ENCODE assay signal across 19 cellular contexts in genomic region chr12:122861586-122861970, GRCh38. TPM values are rescaled to one million over a fixed set of nuclear protein-coding genes. Genes with fewer than 3 reads are reported as not detected.
DNase-seq lines count a peak whose midpoint lies in the region; ATAC-seq, FAIRE-seq and TF ChIP-seq lines count a peak whose summit lies in the region.
"Had no signal": no experiment of that assay in that cellular context is flagged by ENCODE, and none has a peak within 500 bp of the region (broad histone marks: within the 10 kb centered on the region; RNA-seq: fewer than 3 reads in every experiment).

No MANE protein-coding gene starts in this region.

- H4K20me1 ChIP-seq in SK-N-SH (ENCODE audit: insufficient read depth) = no peaks in the 10 kb centered on the region
- no peaks in the 10 kb centered on the region for H4K20me1 ChIP-seq in endothelial cell of umbilical vein (replicated peaks; ENCODE audit: control insufficient read depth, extremely low read depth, insufficient read depth, low read length)

- POLR2A ChIA-PET in SK-N-SH (lab: Yijun Ruan, JAX) = no interaction called here
- POLR2A ChIA-PET in endothelial cell of umbilical vein (lab: Charles Lee) = no interaction called here

- peak; percentile 32 for DNase-seq in SK-N-SH
- no peak for DNase-seq in endothelial cell of umbilical vein (ENCODE audit: low read depth, low spot score)
- DNase-seq in upper lobe of right lung = peak; percentile 59
- no peak for DNase-seq in MV-4-11 (lab: John Stamatoyannopoulos, UW)
- DNase-seq in NCI-H524 treated with DMSO at 0.1 percent for 48 hours (lab: John Stamatoyannopoulos, UW) = no peak
- DNase-seq: 8988T; activated CD4-positive, alpha-beta T cell treated with anti-CD3 and anti-CD28 coated beads, Interleukin-2, amount 50 U/mL, for 48 hours; cortex of kidney; HFFc6; KBM-7; NCI-H2227 treated with DMSO at 0.1 percent for 48 hours; SJCRH30; stimulated activated CD4-positive, alpha-beta T cell treated with anti-CD3 and anti-CD28 coated beads, Interleukin-4, amount 100 ng/mL, for 1 hour had no signal

- no peak for TF ChIP-seq EP300 in SK-N-SH (IDR thresholded peaks at IDR 0.05; ENCODE audit: borderline replicate concordance in 1 of 2, low read depth in 1 of 2, low read length in 1 of 2)

- no peak for FAIRE-seq in endothelial cell of umbilical vein (lab: Jason Lieb, UNC)
- FAIRE-seq: G401.6 had no signal

- no peak for TF ChIP-seq POLR2A in endothelial cell of umbilical vein (IDR thresholded peaks at IDR 0.05; ENCODE audit: low read depth, low read length)

- no peaks in the 10 kb centered on the region for H3F3A ChIP-seq in SK-N-SH (replicated peaks; ENCODE audit: insufficient read depth)

- no peak overlapping the region for H2AFZ ChIP-seq in SK-N-SH (ENCODE audit: low read depth)
- H2AFZ ChIP-seq in endothelial cell of umbilical vein (ENCODE audit: low read depth, low read length) = no peak overlapping the region
- H2AFZ ChIP-seq: neural progenitor cell had no signal

- H3K79me2 ChIP-seq in SK-N-SH (ENCODE audit: insufficient read depth) (no peaks in the 10 kb centered on the region), endothelial cell of umbilical vein (ENCODE audit: control insufficient read depth, insufficient read depth, low read length) (no peaks in the 10 kb centered on the region)

- no peak overlapping the region for H3K4me3 ChIP-seq in SK-N-SH (ENCODE audit: low read depth in 2 of 2, low read length in 1 of 2)
- H3K4me3 ChIP-seq in endothelial cell of umbilical vein (replicated peaks in 1 of 3; ENCODE audit: insufficient read depth in 1 of 3, low read depth in 1 of 3, low read length in 3 of 3) = no peak overlapping the region
- no peak overlapping the region for H3K4me3 ChIP-seq in mucosa of rectum (ENCODE audit: low read length in 2 of 2)
- no peak overlapping the region for H3K4me3 ChIP-seq in upper lobe of right lung
- H3K4me3 ChIP-seq: lung, neural progenitor cell, SJCRH30 had no signal

- no peaks in the 10 kb centered on the region for H3K9me2 ChIP-seq in SK-N-SH

- CTCF ChIA-PET in SK-N-SH (lab: Yijun Ruan, JAX) (interaction anchor here (1.0 to 8.0 kb wide), 16 partner anchors 8 to 377 kb away, joined by 3 to 148 read pairs (median 6); partner anchors contain the start of genes ABCB9 and OGFOD2), endothelial cell of umbilical vein (lab: Charles Lee) (interaction anchor here (1.2 to 10.5 kb wide), 6 partner anchors 10 to 377 kb away, joined by 3 to 200 read pairs (median 18); partner anchors contain the start of genes ABCB9 and HIP1R)

- H3K27me3 ChIP-seq in SK-N-SH (ENCODE audit: insufficient read depth) = no peaks in the 10 kb centered on the region
- H3K27me3 ChIP-seq in endothelial cell of umbilical vein (ENCODE audit: control insufficient read depth in 2 of 2, insufficient read depth in 2 of 2, low read length in 2 of 2) = no peaks in the 10 kb centered on the region
- no peaks in the 10 kb centered on the region for H3K27me3 ChIP-seq in mucosa of rectum (ENCODE audit: control insufficient read depth in 2 of 2, insufficient read depth in 2 of 2, low read length in 2 of 2)
- H3K27me3 ChIP-seq in upper lobe of right lung = no peaks in the 10 kb centered on the region
- H3K27me3 ChIP-seq: SJCRH30 had no signal

- TF ChIP-seq RAD21 in SK-N-SH (IDR thresholded peaks at IDR 0.05; ENCODE audit: low read length) = no peak

- H3K9me3 ChIP-seq in SK-N-SH (no peaks in the 10 kb centered on the region), endothelial cell of umbilical vein (replicated peaks; ENCODE audit: control insufficient read depth, insufficient read depth, low read length) (no peaks in the 10 kb centered on the region), mucosa of rectum (ENCODE audit: control insufficient read depth in 2 of 2, low read length in 2 of 2) (no peaks in the 10 kb centered on the region), upper lobe of right lung (no peaks in the 10 kb centered on the region)
- H3K9me3 ChIP-seq: SJCRH30 had no signal

- no TSS peak for BruUV-seq in endothelial cell of umbilical vein (replicated peaks; lab: Mats Ljungman, UMichigan)

- H3K27ac ChIP-seq in SK-N-SH (ENCODE audit: low read depth in 2 of 2, low read length in 1 of 2) (no peak overlapping the region), endothelial cell of umbilical vein (ENCODE audit: insufficient read depth, low read depth, low read length) (no peak overlapping the region), mucosa of rectum (ENCODE audit: low read depth in 2 of 2, low read length in 2 of 2) (peak overlapping the region; percentile 84 to 85), upper lobe of right lung (no peak overlapping the region)
- H3K27ac ChIP-seq: neural progenitor cell, SJCRH30 had no signal

- no peaks in the 10 kb centered on the region for H3K9me1 ChIP-seq in endothelial cell of umbilical vein (replicated peaks; ENCODE audit: control insufficient read depth, extremely low read depth, insufficient read depth, low read length)

- dilution Hi-C loops in endothelial cell of umbilical vein (cut with MboI; ENCODE audit: extremely low pct_ligation_motif_present, low sequenced_read_pairs) = no loop called here

- H3K4me2 ChIP-seq in SK-N-SH = no peak overlapping the region
- H3K4me2 ChIP-seq in endothelial cell of umbilical vein (ENCODE audit: insufficient read depth, low read length) = no peak overlapping the region
- H3K4me2 ChIP-seq: neural progenitor cell had no signal

- 90% methylated on average over 5 of the region's 5 CpGs for WGBS in SK-N-SH (ENCODE audit: low lambda C conversion rate)

- ATAC-seq in SK-N-SH treated with all-trans-retinoic acid at 6 μM for 48 hours (no peak), upper lobe of right lung (no peak), HG02885 (IDR thresholded peaks at IDR 0.05; ENCODE audit: poor library complexity, unreplicated experiment) (no peak)

- H3K9ac ChIP-seq in SK-N-SH (no peak overlapping the region), endothelial cell of umbilical vein (replicated peaks; ENCODE audit: extremely low read depth, insufficient read depth, low read length) (no peak overlapping the region), mucosa of rectum (ENCODE audit: low read depth in 1 of 2, low read length in 2 of 2) (peak overlapping the region in 1 of 2 donors; percentile 55)
- H3K9ac ChIP-seq: neural progenitor cell had no signal

- H3K36me3 ChIP-seq in SK-N-SH (replicated peaks in 1 of 2; ENCODE audit: control insufficient read depth in 1 of 2, insufficient read depth in 2 of 2, low read length in 1 of 2) (peaks cover 0 to 33% of the 10 kb centered on the region in 2 experiments), endothelial cell of umbilical vein (ENCODE audit: control insufficient read depth in 2 of 2, extremely low read depth in 1 of 2, insufficient read depth in 2 of 2, low read length in 2 of 2) (peaks cover 12 to 41% of the 10 kb centered on the region in 2 experiments), mucosa of rectum (ENCODE audit: control insufficient read depth in 2 of 2, insufficient read depth in 2 of 2, low read length in 2 of 2) (peaks cover 27 to 38% of the 10 kb centered on the region in 2 donors), upper lobe of right lung (peaks cover 24% of the 10 kb centered on the region)
- H3K36me3 ChIP-seq: neural progenitor cell had no signal

- TF ChIP-seq CTCF in SK-N-SH (IDR thresholded peaks at IDR 0.05) = no peak
- no peak for TF ChIP-seq CTCF in endothelial cell of umbilical vein (IDR thresholded peaks at IDR 0.05; ENCODE audit: extremely low read depth in 1 of 2, insufficient read depth in 1 of 2, low read depth in 1 of 2, low read length in 2 of 2)
- TF ChIP-seq CTCF in upper lobe of right lung (IDR thresholded peaks at IDR 0.05) = no peak

- peaks cover 0 to 15% of the 10 kb centered on the region in 2 experiments; a peak in 1 of 4 replicates for H3K4me1 ChIP-seq in SK-N-SH (ENCODE audit: control insufficient read depth in 1 of 2, insufficient read depth in 2 of 2, low read depth in 1 of 2, low read length in 1 of 2)
- H3K4me1 ChIP-seq in endothelial cell of umbilical vein (ENCODE audit: control insufficient read depth, extremely low read depth, insufficient read depth, low read length) = no peaks in the 10 kb centered on the region
- peaks cover 21 to 22% of the 10 kb centered on the region in 2 donors for H3K4me1 ChIP-seq in mucosa of rectum (ENCODE audit: control insufficient read depth in 2 of 2, insufficient read depth in 2 of 2, low read length in 2 of 2)
- H3K4me1 ChIP-seq in upper lobe of right lung = peaks cover 16% of the 10 kb centered on the region
- H3K4me1 ChIP-seq: neural progenitor cell, SJCRH30 had no signal

- intact Hi-C loops in endothelial cell of umbilical vein (cut with micrococcal nuclease) (no loop called here), upper lobe of right lung (cut with DNase I) (loop anchor here (2.0 kb wide), 1 partner anchor 89 kb away; no protein-coding TSS in a partner anchor)

TF ChIP-seq in SK-N-SH treated with all-trans-retinoic acid at 6 μM for 48 hours, 23 proteins besides CTCF, POLR2A, EP300 and RAD21 (continues in another document):
- no peak for TF ChIP-seq ZNF70 (CRISPR knock-in tag; IDR thresholded peaks at IDR 0.05)

RNA-seq across cellular contexts. Expression of gene HIP1R, which starts 26.3 kb away (rescaled TPM):
- polyA plus RNA-seq in SK-N-SH (2012; rRNA removed) = 20.6 and 21.1 TPM in 2 replicates
- 5.6 and 8.7 TPM in 2 replicates for polyA plus RNA-seq in SK-N-SH (2012; cell fraction: cytosol; rRNA removed)
- 122 and 128 TPM in 2 replicates for polyA plus RNA-seq in SK-N-SH (2012; cell fraction: nucleus; rRNA removed)
- 122 and 136 TPM in 2 replicates for total RNA-seq in endothelial cell of umbilical vein
- 110 and 111 TPM in 2 replicates for polyA plus RNA-seq in endothelial cell of umbilical vein
- polyA plus RNA-seq in endothelial cell of umbilical vein (2011; cell fraction: cytosol; rRNA removed) = 44.3 and 60.5 TPM in 2 replicates
- polyA plus RNA-seq in endothelial cell of umbilical vein (2011; cell fraction: nucleus; rRNA removed) = 563 and 679 TPM in 2 replicates
- 54.9 and 77.2 TPM in 2 replicates for polyA plus RNA-seq in endothelial cell of umbilical vein (2012)
- 162 and 203 TPM in 2 replicates for polyA minus RNA-seq in endothelial cell of umbilical vein
- 11.3 TPM for polyA minus RNA-seq in endothelial cell of umbilical vein (2011; cell fraction: cytosol; rRNA and poly(A)+ RNA removed)
- polyA minus RNA-seq in endothelial cell of umbilical vein (2011; cell fraction: nucleus; rRNA and poly(A)+ RNA removed) = 132 and 165 TPM in 2 replicates
- 33.0 TPM for total RNA-seq in upper lobe of right lung

RNA-seq across cellular contexts. Expression of gene VPS37B, which starts 34.3 kb away (rescaled TPM):
- polyA plus RNA-seq in SK-N-SH (2012; rRNA removed) (20.9 and 41.1 TPM in 2 replicates), endothelial cell of umbilical vein (39.5 and 43.5 TPM in 2 replicates)
- polyA plus RNA-seq in SK-N-SH (2012; cell fraction: cytosol; rRNA removed) = 28.4 and 30.0 TPM in 2 replicates
- 28.8 and 35.8 TPM in 2 replicates for polyA plus RNA-seq in SK-N-SH (2012; cell fraction: nucleus; rRNA removed)
- total RNA-seq in endothelial cell of umbilical vein (45.9 and 46.4 TPM in 2 replicates), upper lobe of right lung (36.3 TPM)
- 24.8 and 32.2 TPM in 2 replicates for polyA plus RNA-seq in endothelial cell of umbilical vein (2011; cell fraction: cytosol; rRNA removed)
- 39.9 and 42.2 TPM in 2 replicates for polyA plus RNA-seq in endothelial cell of umbilical vein (2011; cell fraction: nucleus; rRNA removed)
- polyA plus RNA-seq in endothelial cell of umbilical vein (2012) = 25.4 and 32.1 TPM in 2 replicates
- polyA minus RNA-seq in endothelial cell of umbilical vein = 20.7 and 20.9 TPM in 2 replicates
- polyA minus RNA-seq in endothelial cell of umbilical vein (2011; cell fraction: cytosol; rRNA and poly(A)+ RNA removed) = 11.0 TPM
- 20.9 and 25.1 TPM in 2 replicates for polyA minus RNA-seq in endothelial cell of umbilical vein (2011; cell fraction: nucleus; rRNA and poly(A)+ RNA removed)

Comparison
In these comparisons a context has a peak if more than half of its experiments do, and no peak if none do; other contexts are left out.
1. DNase-seq: peak in SK-N-SH (single experiment) and upper lobe of right lung (single experiment); none in endothelial cell of umbilical vein (single experiment), MV-4-11 (single experiment) and NCI-H524 treated with DMSO at 0.1 percent for 48 hours (single experiment).
2. H3K27ac ChIP-seq: peak in mucosa of rectum (2 of 2); none in SK-N-SH (0 of 2), endothelial cell of umbilical vein (single experiment) and upper lobe of right lung (single experiment).